Comparison of ENCODE assay signal across 8 cellular contexts in genomic region chr10:75236178-75236825, GRCh38. TPM values are rescaled to one million over a fixed set of nuclear protein-coding genes. Genes with fewer than 3 reads are reported as not detected.
A peak's percentile ranks its signal among the peaks of the same experiment; 100 is the strongest.
DNase-seq lines count a peak whose midpoint lies in the region; ATAC-seq and TF ChIP-seq lines count a peak whose summit lies in the region.

No MANE protein-coding gene starts in this region.

- no peaks in the 10 kb centered on the region for H3K27me3 ChIP-seq in heart left ventricle
- H3K27me3 ChIP-seq in right cardiac atrium (ENCODE audit: control insufficient read depth, insufficient read depth) = no peaks in the 10 kb centered on the region
- no peaks in the 10 kb centered on the region for H3K27me3 ChIP-seq in upper lobe of right lung

- TF ChIP-seq CTCF in heart left ventricle (IDR thresholded peaks at IDR 0.05) (peak in 3 of 12 donors; percentile 5 to 26 (median 5)), mesothelial cell of epicardium (IDR thresholded peaks at IDR 0.05; ENCODE audit: unreplicated experiment) (peak; percentile 13), upper lobe of right lung (IDR thresholded peaks at IDR 0.05) (no peak)

- ATAC-seq in heart left ventricle = no peak
- ATAC-seq in right cardiac atrium = no peak
- ATAC-seq in upper lobe of right lung = no peak
- ATAC-seq in HG03095 (IDR thresholded peaks at IDR 0.05; ENCODE audit: unreplicated experiment) = no peak
- ATAC-seq in HG03175 (IDR thresholded peaks at IDR 0.05; ENCODE audit: unreplicated experiment) = no peak

- peak overlapping the region in 6 of 12 donors; percentile 78 to 91 (median 86) for H3K27ac ChIP-seq in heart left ventricle
- H3K27ac ChIP-seq in right cardiac atrium (ENCODE audit: low read length) = no peak overlapping the region
- H3K27ac ChIP-seq in upper lobe of right lung = peak overlapping the region; percentile 87

- POLR2A ChIA-PET in activated CD4-positive, alpha-beta memory T cell treated with anti-CD3 and anti-CD28 coated beads, Interleukin-2, amount 10 ng/mL, durations not matched to agents 7 days and 5 days (lab: Charles Lee) = interaction anchor here (0.9 to 8.8 kb wide), 5 partner anchors 22 to 125 kb away, joined by 3 to 193 read pairs (median 10); partner anchors contain the start of genes SAMD8 and VDAC2

- no peak for DNase-seq in heart left ventricle
- no peak for DNase-seq in right cardiac atrium
- no peak for DNase-seq in activated CD4-positive, alpha-beta memory T cell treated with anti-CD3 and anti-CD28 coated beads, Interleukin-2, amount 10 ng/mL, durations not matched to agents 7 days and 5 days
- DNase-seq in mesothelial cell of epicardium (ENCODE audit: low spot score in 2 of 2, unreplicated experiment in 2 of 2) = no peak
- no peak for DNase-seq in upper lobe of right lung
- DNase-seq in NCI-H2171 treated with DMSO at 0.1 percent for 48 hours (lab: John Stamatoyannopoulos, UW) = no peak

- CTCF ChIA-PET in activated CD4-positive, alpha-beta memory T cell treated with anti-CD3 and anti-CD28 coated beads, Interleukin-2, amount 10 ng/mL, durations not matched to agents 7 days and 5 days (lab: Charles Lee) = interaction anchor here (0.5 to 11.0 kb wide), 33 partner anchors 9 to 994 kb away, joined by 3 to 215 read pairs (median 4); partner anchors contain the start of genes SAMD8 and VDAC2

- no peaks in the 10 kb centered on the region for H3K9me3 ChIP-seq in heart left ventricle
- H3K9me3 ChIP-seq in right cardiac atrium (ENCODE audit: control insufficient read depth, low read length) = no peaks in the 10 kb centered on the region
- no peaks in the 10 kb centered on the region for H3K9me3 ChIP-seq in upper lobe of right lung

- H3K36me3 Mint-ChIP-seq in activated CD4-positive, alpha-beta memory T cell treated with anti-CD3 and anti-CD28 coated beads, Interleukin-2, amount 10 ng/mL, durations not matched to agents 7 days and 5 days (ENCODE audit: low read depth) = peaks cover 22% of the 10 kb centered on the region
- H3K36me3 Mint-ChIP-seq in mesothelial cell of epicardium = peaks cover 9% of the 10 kb centered on the region

- H3K27ac Mint-ChIP-seq in activated CD4-positive, alpha-beta memory T cell treated with anti-CD3 and anti-CD28 coated beads, Interleukin-2, amount 10 ng/mL, durations not matched to agents 7 days and 5 days = peak overlapping the region; percentile 70
- no peak overlapping the region for H3K27ac Mint-ChIP-seq in mesothelial cell of epicardium

- 45 to 51% (median 50%) methylated on average over 12 of the region's 12 CpGs for WGBS in heart left ventricle, 4 donors
- WGBS in right cardiac atrium = 49% methylated on average over 12 of the region's 12 CpGs

- peaks cover 28% of the 10 kb centered on the region for H3K4me1 Mint-ChIP-seq in activated CD4-positive, alpha-beta memory T cell treated with anti-CD3 and anti-CD28 coated beads, Interleukin-2, amount 10 ng/mL, durations not matched to agents 7 days and 5 days
- peaks cover 23% of the 10 kb centered on the region for H3K4me1 Mint-ChIP-seq in mesothelial cell of epicardium

- H3K9me3 Mint-ChIP-seq in activated CD4-positive, alpha-beta memory T cell treated with anti-CD3 and anti-CD28 coated beads, Interleukin-2, amount 10 ng/mL, durations not matched to agents 7 days and 5 days = no peaks in the 10 kb centered on the region
- H3K9me3 Mint-ChIP-seq in mesothelial cell of epicardium = no peaks in the 10 kb centered on the region

- intact Hi-C loops in heart left ventricle (cut with DNase I) (loop anchor here (2.0 to 10.0 kb wide), 13 partner anchors 48 to 1082 kb away; partner anchors contain the start of genes ADK (in 2 of the 10), AP3M1 (in 2 of the 10) and KAT6B (in 2 of the 10)), right cardiac atrium (cut with DNase I) (loop anchor here (5.0 to 10.0 kb wide), 5 partner anchors 124 to 994 kb away; partner anchors contain the start of genes KAT6B (in 1 of the 4) and SAMD8 (in 1 of the 4)), upper lobe of right lung (cut with DNase I) (loop anchor here (10.0 kb wide), 1 partner anchor 122 kb away; the partner anchor contains the start of gene SAMD8)

- H3K36me3 ChIP-seq in heart left ventricle = peaks cover 0 to 22% (median 19%) of the 10 kb centered on the region in 9 donors
- H3K36me3 ChIP-seq in upper lobe of right lung = peaks cover 11% of the 10 kb centered on the region

- H3K4me3 Mint-ChIP-seq in activated CD4-positive, alpha-beta memory T cell treated with anti-CD3 and anti-CD28 coated beads, Interleukin-2, amount 10 ng/mL, durations not matched to agents 7 days and 5 days = peak overlapping the region; percentile 55
- peak overlapping the region; percentile 61 for H3K4me3 Mint-ChIP-seq in mesothelial cell of epicardium

- H3K4me3 ChIP-seq in heart left ventricle (peak overlapping the region in 7 of 12 donors; percentile 64 to 99 (median 83)), right cardiac atrium (ENCODE audit: low read length) (no peak overlapping the region), upper lobe of right lung (peak overlapping the region; percentile 94)

- no peaks in the 10 kb centered on the region for H3K27me3 Mint-ChIP-seq in activated CD4-positive, alpha-beta memory T cell treated with anti-CD3 and anti-CD28 coated beads, Interleukin-2, amount 10 ng/mL, durations not matched to agents 7 days and 5 days
- H3K27me3 Mint-ChIP-seq in mesothelial cell of epicardium (ENCODE audit: low read depth) = peaks cover 2% of the 10 kb centered on the region

- no peak for TF ChIP-seq POLR2A in heart left ventricle (IDR thresholded peaks at IDR 0.05)

- H3K4me1 ChIP-seq in heart left ventricle (peaks cover 0 to 26% (median 14%) of the 10 kb centered on the region in 12 donors), right cardiac atrium (ENCODE audit: control insufficient read depth, insufficient read depth, low read length) (no peaks in the 10 kb centered on the region), upper lobe of right lung (peaks cover 9% of the 10 kb centered on the region)

RNA-seq across cellular contexts. Expression of gene COMTD1, which starts 0.5 kb away (rescaled TPM):
- 10 to 100 TPM; 20.8 to 75.0 (median 37.0) TPM for total RNA-seq in heart left ventricle
- polyA plus RNA-seq in heart left ventricle = 100 to 1,000 TPM in 1 of 2 donors, 10 to 100 TPM in 1; 57.9 to 124 TPM
- total RNA-seq in right cardiac atrium = 10 to 100 TPM; 17.3 to 24.3 (median 20.0) TPM
- polyA plus RNA-seq in right cardiac atrium = 44.1 TPM
- total RNA-seq in activated CD4-positive, alpha-beta memory T cell treated with anti-CD3 and anti-CD28 coated beads, Interleukin-2, amount 10 ng/mL, durations not matched to agents 7 days and 5 days = 10 to 100 TPM; 34.2 to 34.8 TPM
- total RNA-seq in mesothelial cell of epicardium = 13.9 to 14.7 TPM (median 13.9 TPM) in 3 replicates
- 21.8 TPM for total RNA-seq in upper lobe of right lung

RNA-seq across cellular contexts. Expression of gene VDAC2, which starts 25.7 kb away (rescaled TPM):
- 100 to 1,000 TPM; 334 to 554 (median 472) TPM for total RNA-seq in heart left ventricle
- 100 to 1,000 TPM; 375 to 515 TPM for polyA plus RNA-seq in heart left ventricle
- 100 to 1,000 TPM; 362 to 389 (median 368) TPM for total RNA-seq in right cardiac atrium
- polyA plus RNA-seq in right cardiac atrium = 429 TPM
- total RNA-seq in activated CD4-positive, alpha-beta memory T cell treated with anti-CD3 and anti-CD28 coated beads, Interleukin-2, amount 10 ng/mL, durations not matched to agents 7 days and 5 days = 100 to 1,000 TPM; 128 to 133 TPM
- 144 to 154 TPM (median 149 TPM) in 3 replicates for total RNA-seq in mesothelial cell of epicardium
- 119 TPM for total RNA-seq in upper lobe of right lung
